ENCODE assay signal across 26 cellular contexts in the genomic region with DNA sequence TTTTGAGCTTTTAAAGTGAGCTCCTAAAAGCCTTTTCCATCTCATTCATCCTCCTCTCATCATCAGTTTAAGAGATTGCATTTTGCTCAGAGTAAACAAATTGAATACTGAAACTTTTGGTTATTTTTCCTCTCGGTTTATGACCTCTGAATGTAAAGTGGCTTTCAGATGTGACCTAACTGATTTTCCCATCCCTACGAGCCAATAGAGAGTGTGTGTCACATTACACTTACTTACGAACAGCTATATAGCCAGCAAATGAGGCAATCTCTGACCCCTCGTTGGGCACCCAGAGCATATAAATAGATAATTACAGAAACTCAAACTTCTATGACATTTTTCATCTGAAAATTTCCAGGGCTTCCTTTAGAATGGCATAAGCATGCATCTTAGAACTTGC.
"Had no signal": no experiment of that assay in that cellular context is flagged by ENCODE, and none has a peak within 500 bp of the region (broad histone marks: within the 10 kb centered on the region; RNA-seq: fewer than 3 reads in every experiment).

No MANE protein-coding gene starts in this region.

- H3K27ac ChIP-seq: neutrophil, parathyroid adenoma, psoas muscle, right lobe of liver, sigmoid colon, stomach, thoracic aorta, thyroid gland, tibial nerve, upper lobe of left lung, vagina had no signal

- H3K4me1 ChIP-seq: parathyroid adenoma, psoas muscle, right lobe of liver, sigmoid colon, stomach, thyroid gland, tibial nerve, upper lobe of left lung, vagina had no signal

- H3K27me3 ChIP-seq: neutrophil, right lobe of liver, stomach, thyroid gland, tibial nerve, upper lobe of left lung, vagina had no signal

- H3K36me3 ChIP-seq: neutrophil, right lobe of liver, sigmoid colon, stomach, thoracic aorta, thyroid gland, tibial nerve, upper lobe of left lung, vagina had no signal

- H3K9ac ChIP-seq: parathyroid adenoma had no signal

- ATAC-seq: natural killer cell treated with Interleukin-12 subunit alpha and Interleukin-12 subunit beta and Interleukin-15 and Interleukin-18, amount 100 ng/mL, for 72 hours; psoas muscle; right cardiac atrium; right lobe of liver; stimulated activated effector memory CD8-positive, alpha-beta T cell treated with anti-CD3 and anti-CD28 coated beads, Interleukin-12 subunit alpha, Interleukin-12 subunit beta, amount 100 ng/mL, for 72 hours; stimulated activated naive B cell treated with anti-CD40 and anti-IgM and Interleukin-4, amounts not matched to agents 10 μg/mL and 1 μg/mL and 100 μg/mL, for 72 hours had no signal

- H3K4me3 ChIP-seq: psoas muscle, right lobe of liver, sigmoid colon, stomach, thoracic aorta, thyroid gland, tibial nerve, upper lobe of left lung, vagina had no signal

- H3K79me2 ChIP-seq: parathyroid adenoma had no signal

- FAIRE-seq: urothelium cell line had no signal

- DNase-seq: nephron progenitor cell; nucleus accumbens; posterior cingulate gyrus; psoas muscle; right cardiac atrium; right lobe of liver; sigmoid colon; small intestine; stimulated activated CD4-positive, alpha-beta T cell treated with anti-CD3 and anti-CD28 coated beads, Interleukin-15, amount 100 ng/mL, for 24 hours; stimulated activated CD4-positive, alpha-beta T cell treated with anti-CD3 and anti-CD28 coated beads, Interleukin-2, amount 100 ng/mL, for 24 hours; stimulated activated CD4-positive, alpha-beta T cell treated with anti-CD3 and anti-CD28 coated beads, Interleukin-2, amount 100 ng/mL, for 48 hours; stimulated activated CD4-positive, alpha-beta T cell treated with anti-CD3 and anti-CD28 coated beads, Interleukin-4, amount 100 ng/mL, for 24 hours; stimulated activated naive B cell treated with anti-CD40 and anti-IgM and Interleukin-4, amounts not matched to agents 10 μg/mL and 1 μg/mL and 100 μg/mL, for 72 hours; stimulated activated naive CD4-positive, alpha-beta T cell treated with Interleukin-2 at 50 U/mL for 16 hours; stomach; thyroid gland; trophoblast cell; upper lobe of left lung had no signal

- H2AFZ ChIP-seq: parathyroid adenoma had no signal

- H3K9me3 ChIP-seq: neutrophil, psoas muscle, right lobe of liver, sigmoid colon, stomach, thoracic aorta, thyroid gland, tibial nerve, upper lobe of left lung, vagina had no signal
